1 cellular context compared by ENCODE assay signal in genomic region chr12:6752931-6753771, GRCh38.
TF ChIP-seq lines count a peak whose summit lies in the region.

MLF2 (minus strand) TSS chr12:6753141; CDS start chr12:6752334, 807 bp downstream.

TF ChIP-seq in K562, 482 proteins besides CTCF, POLR2A, EP300 and RAD21 (continued from another document and continues in another):
- TF ChIP-seq, protein P1, sequence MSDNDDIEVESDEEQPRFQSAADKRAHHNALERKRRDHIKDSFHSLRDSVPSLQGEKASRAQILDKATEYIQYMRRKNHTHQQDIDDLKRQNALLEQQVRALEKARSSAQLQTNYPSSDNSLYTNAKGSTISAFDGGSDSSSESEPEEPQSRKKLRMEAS (CRISPR knock-in tag; IDR thresholded peaks at IDR 0.05), result no peak; the same call in 1 of the 2 replicates
- TF ChIP-seq ZNF408 (CRISPR knock-in tag; IDR thresholded peaks at IDR 0.05; ENCODE audit: low read depth), result no peak
- TF ChIP-seq ZC3H11A (IDR thresholded peaks at IDR 0.05; ENCODE audit: low read depth, low read length), result no peak
- no peak for TF ChIP-seq TCFL5 (CRISPR knock-in tag; conservative IDR thresholded peaks at IDR 0.05)
- TF ChIP-seq ZC3H4 (CRISPR knock-in tag; IDR thresholded peaks at IDR 0.05; ENCODE audit: borderline replicate concordance), result no peak
- no peak for TF ChIP-seq ZNF695 (CRISPR knock-in tag; IDR thresholded peaks at IDR 0.05)
- TF ChIP-seq ZNF431 (CRISPR knock-in tag; IDR thresholded peaks at IDR 0.05), result no peak
- TF ChIP-seq ZNF232 (CRISPR knock-in tag; IDR thresholded peaks at IDR 0.05), result no peak
- TF ChIP-seq ZNF354B (CRISPR knock-in tag; IDR thresholded peaks at IDR 0.05), result no peak
- no peak for TF ChIP-seq ZNF316 (IDR thresholded peaks at IDR 0.05)
- no peak for TF ChIP-seq ESRRB (CRISPR knock-in tag; IDR thresholded peaks at IDR 0.05; ENCODE audit: borderline replicate concordance)
- peak; percentile 72; the same call in 1 of the 2 replicates for TF ChIP-seq POLR2AphosphoS5 (IDR thresholded peaks at IDR 0.05; ENCODE audit: control insufficient read depth, insufficient read depth, low read depth, low read length)
- no peak for TF ChIP-seq CBFB (CRISPR knock-in tag; IDR thresholded peaks at IDR 0.05)
- TF ChIP-seq, protein P2, sequence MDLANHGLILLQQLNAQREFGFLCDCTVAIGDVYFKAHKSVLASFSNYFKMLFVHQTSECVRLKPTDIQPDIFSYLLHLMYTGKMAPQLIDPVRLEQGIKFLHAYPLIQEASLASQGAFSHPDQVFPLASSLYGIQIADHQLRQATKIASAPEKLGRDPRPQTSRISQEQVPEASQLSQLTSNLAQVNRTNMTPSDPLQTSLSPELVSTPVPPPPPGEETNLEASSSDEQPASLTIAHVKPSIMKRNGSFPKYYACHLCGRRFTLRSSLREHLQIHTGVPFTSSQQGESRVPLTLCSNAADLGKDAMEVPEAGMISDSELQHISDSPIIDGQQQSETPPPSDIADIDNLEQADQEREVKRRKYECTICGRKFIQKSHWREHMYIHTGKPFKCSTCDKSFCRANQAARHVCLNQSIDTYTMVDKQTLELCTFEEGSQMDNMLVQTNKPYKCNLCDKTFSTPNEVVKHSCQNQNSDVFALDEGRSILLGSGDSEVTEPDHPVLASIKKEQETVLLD (IDR thresholded peaks at IDR 0.05), result no peak
- TF ChIP-seq ZBTB17 (CRISPR knock-in tag; IDR thresholded peaks at IDR 0.05), result no peak
- TF ChIP-seq SIX5 (IDR thresholded peaks at IDR 0.05; ENCODE audit: borderline replicate concordance in 1 of 2, insufficient read depth in 1 of 2, low read depth in 1 of 2, low read length in 2 of 2), result no peak
- no peak for TF ChIP-seq MTA3 (IDR thresholded peaks at IDR 0.05; ENCODE audit: borderline replicate concordance)
- peak; percentile 57 to 72; a peak in 3 of 4 replicates for TF ChIP-seq MAZ (CRISPR knock-in tag; conservative IDR thresholded peaks at IDR 0.05 in 1 of 2, IDR thresholded peaks at IDR 0.05 in 1 of 2)
- TF ChIP-seq CREM (IDR thresholded peaks at IDR 0.05; ENCODE audit: low read depth), result peak; percentile 92
- TF ChIP-seq ZNF584 (CRISPR knock-in tag; IDR thresholded peaks at IDR 0.05; ENCODE audit: low read depth), result no peak
- TF ChIP-seq, protein P3, sequence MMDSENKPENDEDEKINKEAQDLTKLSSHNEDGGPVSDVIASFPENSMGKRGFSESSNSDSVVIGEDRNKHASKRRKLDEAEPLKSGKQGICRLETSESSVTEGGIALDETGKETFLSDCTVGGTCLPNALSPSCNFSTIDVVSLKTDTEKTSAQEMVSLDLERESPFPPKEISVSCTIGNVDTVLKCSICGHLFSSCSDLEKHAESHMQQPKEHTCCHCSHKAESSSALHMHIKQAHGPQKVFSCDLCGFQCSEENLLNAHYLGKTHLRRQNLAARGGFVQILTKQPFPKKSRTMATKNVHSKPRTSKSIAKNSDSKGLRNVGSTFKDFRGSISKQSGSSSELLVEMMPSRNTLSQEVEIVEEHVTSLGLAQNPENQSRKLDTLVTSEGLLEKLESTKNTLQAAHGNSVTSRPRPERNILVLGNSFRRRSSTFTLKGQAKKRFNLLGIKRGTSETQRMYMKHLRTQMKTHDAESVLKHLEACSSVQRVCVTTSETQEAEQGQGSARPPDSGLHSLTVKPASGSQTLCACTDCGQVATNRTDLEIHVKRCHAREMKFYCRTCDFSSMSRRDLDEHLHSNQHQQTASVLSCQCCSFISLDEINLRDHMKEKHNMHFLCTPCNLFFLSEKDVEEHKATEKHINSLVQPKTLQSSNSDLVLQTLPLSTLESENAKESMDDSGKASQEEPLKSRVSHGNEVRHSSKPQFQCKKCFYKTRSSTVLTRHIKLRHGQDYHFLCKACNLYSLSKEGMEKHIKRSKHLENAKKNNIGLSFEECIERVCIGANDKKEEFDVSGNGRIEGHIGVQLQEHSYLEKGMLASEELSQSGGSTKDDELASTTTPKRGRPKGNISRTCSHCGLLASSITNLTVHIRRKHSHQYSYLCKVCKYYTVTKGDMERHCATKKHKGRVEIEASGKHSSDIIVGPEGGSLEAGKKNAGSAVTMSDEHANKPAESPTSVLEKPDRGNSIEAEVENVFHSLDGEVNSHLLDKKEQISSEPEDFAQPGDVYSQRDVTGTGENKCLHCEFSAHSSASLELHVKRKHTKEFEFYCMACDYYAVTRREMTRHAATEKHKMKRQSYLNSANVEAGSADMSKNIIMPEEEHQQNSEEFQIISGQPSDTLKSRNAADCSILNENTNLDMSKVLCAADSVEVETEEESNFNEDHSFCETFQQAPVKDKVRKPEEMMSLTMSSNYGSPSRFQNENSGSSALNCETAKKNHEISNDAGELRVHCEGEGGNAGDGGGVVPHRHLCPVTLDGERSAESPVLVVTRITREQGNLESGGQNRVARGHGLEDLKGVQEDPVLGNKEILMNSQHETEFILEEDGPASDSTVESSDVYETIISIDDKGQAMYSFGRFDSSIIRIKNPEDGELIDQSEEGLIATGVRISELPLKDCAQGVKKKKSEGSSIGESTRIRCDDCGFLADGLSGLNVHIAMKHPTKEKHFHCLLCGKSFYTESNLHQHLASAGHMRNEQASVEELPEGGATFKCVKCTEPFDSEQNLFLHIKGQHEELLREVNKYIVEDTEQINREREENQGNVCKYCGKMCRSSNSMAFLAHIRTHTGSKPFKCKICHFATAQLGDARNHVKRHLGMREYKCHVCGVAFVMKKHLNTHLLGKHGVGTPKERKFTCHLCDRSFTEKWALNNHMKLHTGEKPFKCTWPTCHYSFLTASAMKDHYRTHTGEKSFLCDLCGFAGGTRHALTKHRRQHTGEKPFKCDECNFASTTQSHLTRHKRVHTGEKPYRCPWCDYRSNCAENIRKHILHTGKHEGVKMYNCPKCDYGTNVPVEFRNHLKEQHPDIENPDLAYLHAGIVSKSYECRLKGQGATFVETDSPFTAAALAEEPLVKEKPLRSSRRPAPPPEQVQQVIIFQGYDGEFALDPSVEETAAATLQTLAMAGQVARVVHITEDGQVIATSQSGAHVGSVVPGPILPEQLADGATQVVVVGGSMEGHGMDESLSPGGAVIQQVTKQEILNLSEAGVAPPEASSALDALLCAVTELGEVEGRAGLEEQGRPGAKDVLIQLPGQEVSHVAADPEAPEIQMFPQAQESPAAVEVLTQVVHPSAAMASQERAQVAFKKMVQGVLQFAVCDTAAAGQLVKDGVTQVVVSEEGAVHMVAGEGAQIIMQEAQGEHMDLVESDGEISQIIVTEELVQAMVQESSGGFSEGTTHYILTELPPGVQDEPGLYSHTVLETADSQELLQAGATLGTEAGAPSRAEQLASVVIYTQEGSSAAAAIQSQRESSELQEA (IDR thresholded peaks at IDR 0.05; ENCODE audit: low read depth), result no peak
- TF ChIP-seq E2F3 (CRISPR knock-in tag; IDR thresholded peaks at IDR 0.05), result no peak
- TF ChIP-seq POLR3G (IDR thresholded peaks at IDR 0.05; ENCODE audit: extremely low read depth, insufficient read length, insufficient replicate concordance), result no peak
- no peak for TF ChIP-seq MAFG (tag; conservative IDR thresholded peaks at IDR 0.05)
- no peak for TF ChIP-seq HLTF (IDR thresholded peaks at IDR 0.05)
- TF ChIP-seq, protein P4, sequence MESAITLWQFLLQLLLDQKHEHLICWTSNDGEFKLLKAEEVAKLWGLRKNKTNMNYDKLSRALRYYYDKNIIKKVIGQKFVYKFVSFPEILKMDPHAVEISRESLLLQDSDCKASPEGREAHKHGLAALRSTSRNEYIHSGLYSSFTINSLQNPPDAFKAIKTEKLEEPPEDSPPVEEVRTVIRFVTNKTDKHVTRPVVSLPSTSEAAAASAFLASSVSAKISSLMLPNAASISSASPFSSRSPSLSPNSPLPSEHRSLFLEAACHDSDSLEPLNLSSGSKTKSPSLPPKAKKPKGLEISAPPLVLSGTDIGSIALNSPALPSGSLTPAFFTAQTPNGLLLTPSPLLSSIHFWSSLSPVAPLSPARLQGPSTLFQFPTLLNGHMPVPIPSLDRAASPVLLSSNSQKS (CRISPR knock-in tag; IDR thresholded peaks at IDR 0.05), result no peak
- TF ChIP-seq MEIS2 (IDR thresholded peaks at IDR 0.05; ENCODE audit: partially characterized antibody), result no peak
- TF ChIP-seq U2AF2 (optimal IDR thresholded peaks at IDR 0.05; ENCODE audit: low read depth, low read length), result no peak
- TF ChIP-seq, protein P5, sequence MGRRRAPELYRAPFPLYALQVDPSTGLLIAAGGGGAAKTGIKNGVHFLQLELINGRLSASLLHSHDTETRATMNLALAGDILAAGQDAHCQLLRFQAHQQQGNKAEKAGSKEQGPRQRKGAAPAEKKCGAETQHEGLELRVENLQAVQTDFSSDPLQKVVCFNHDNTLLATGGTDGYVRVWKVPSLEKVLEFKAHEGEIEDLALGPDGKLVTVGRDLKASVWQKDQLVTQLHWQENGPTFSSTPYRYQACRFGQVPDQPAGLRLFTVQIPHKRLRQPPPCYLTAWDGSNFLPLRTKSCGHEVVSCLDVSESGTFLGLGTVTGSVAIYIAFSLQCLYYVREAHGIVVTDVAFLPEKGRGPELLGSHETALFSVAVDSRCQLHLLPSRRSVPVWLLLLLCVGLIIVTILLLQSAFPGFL (CRISPR knock-in tag; IDR thresholded peaks at IDR 0.05), result no peak
- no peak for TF ChIP-seq RBM25 (IDR thresholded peaks at IDR 0.05; ENCODE audit: low read depth, low read length, severe bottlenecking)
- TF ChIP-seq PURB (CRISPR knock-in tag; IDR thresholded peaks at IDR 0.05; ENCODE audit: low read depth), result no peak
- TF ChIP-seq ZFX (CRISPR knock-in tag; IDR thresholded peaks at IDR 0.05), result peak; percentile 95
- TF ChIP-seq GTF2E2 (tag; IDR thresholded peaks at IDR 0.05), result peak; percentile 61; the same call in 1 of the 2 replicates
- TF ChIP-seq POLR2H (tag; IDR thresholded peaks at IDR 0.05; ENCODE audit: low read depth), result peak; percentile 75
- TF ChIP-seq TCF3 (CRISPR knock-in tag; IDR thresholded peaks at IDR 0.05), result no peak; the same call in 1 of the 2 replicates
- TF ChIP-seq ZNF274 (IDR thresholded peaks at IDR 0.05; ENCODE audit: borderline replicate concordance, low read depth, low read length), result no peak
- no peak for TF ChIP-seq ZNF766 (CRISPR knock-in tag; conservative IDR thresholded peaks at IDR 0.05)
- TF ChIP-seq SMARCA4 (IDR thresholded peaks at IDR 0.05), result peak; percentile 26; the same call in 1 of the 2 replicates
- TF ChIP-seq ZBTB5 (IDR thresholded peaks at IDR 0.05), result no peak
- TF ChIP-seq, protein P6, sequence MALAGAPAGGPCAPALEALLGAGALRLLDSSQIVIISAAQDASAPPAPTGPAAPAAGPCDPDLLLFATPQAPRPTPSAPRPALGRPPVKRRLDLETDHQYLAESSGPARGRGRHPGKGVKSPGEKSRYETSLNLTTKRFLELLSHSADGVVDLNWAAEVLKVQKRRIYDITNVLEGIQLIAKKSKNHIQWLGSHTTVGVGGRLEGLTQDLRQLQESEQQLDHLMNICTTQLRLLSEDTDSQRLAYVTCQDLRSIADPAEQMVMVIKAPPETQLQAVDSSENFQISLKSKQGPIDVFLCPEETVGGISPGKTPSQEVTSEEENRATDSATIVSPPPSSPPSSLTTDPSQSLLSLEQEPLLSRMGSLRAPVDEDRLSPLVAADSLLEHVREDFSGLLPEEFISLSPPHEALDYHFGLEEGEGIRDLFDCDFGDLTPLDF (CRISPR knock-in tag; IDR thresholded peaks at IDR 0.05), result no peak
- TF ChIP-seq ZNF764 (CRISPR knock-in tag; IDR thresholded peaks at IDR 0.05; ENCODE audit: low read depth), result no peak
- TF ChIP-seq CEBPG (CRISPR knock-in tag; IDR thresholded peaks at IDR 0.05), result no peak
- no peak for TF ChIP-seq CEBPG (tag; conservative IDR thresholded peaks at IDR 0.05 in 1 of 2, IDR thresholded peaks at IDR 0.05 in 1 of 2)
- no peak; the same call in 1 of the 2 replicates for TF ChIP-seq ATF1 (CRISPR knock-in tag; IDR thresholded peaks at IDR 0.05)
- peak; percentile 97 for TF ChIP-seq ATF1 (tag; IDR thresholded peaks at IDR 0.05)
- no peak for TF ChIP-seq CSDE1 (IDR thresholded peaks at IDR 0.05)
- TF ChIP-seq MAFF (IDR thresholded peaks at IDR 0.05; ENCODE audit: low read length), result no peak
- TF ChIP-seq NONO (IDR thresholded peaks at IDR 0.05; ENCODE audit: low read depth in 2 of 2, low read length in 1 of 2), result no peak
- no peak for TF ChIP-seq ARID2 (IDR thresholded peaks at IDR 0.05)
- no peak for TF ChIP-seq POLR3A (IDR thresholded peaks at IDR 0.05; ENCODE audit: borderline replicate concordance, extremely low read depth, insufficient read depth, insufficient read length)
- TF ChIP-seq ZNF263 (CRISPR knock-in tag; IDR thresholded peaks at IDR 0.05; ENCODE audit: borderline replicate concordance), result peak; percentile 77; the same call in 1 of the 2 replicates
- TF ChIP-seq NFE2L1 (tag; IDR thresholded peaks at IDR 0.05; ENCODE audit: borderline replicate concordance, low read depth), result no peak
- TF ChIP-seq NFE2 (IDR thresholded peaks at IDR 0.05; ENCODE audit: low read depth), result no peak
- no peak for TF ChIP-seq ZNF175 (CRISPR knock-in tag; IDR thresholded peaks at IDR 0.05; ENCODE audit: low read depth)
- TF ChIP-seq, protein P7, sequence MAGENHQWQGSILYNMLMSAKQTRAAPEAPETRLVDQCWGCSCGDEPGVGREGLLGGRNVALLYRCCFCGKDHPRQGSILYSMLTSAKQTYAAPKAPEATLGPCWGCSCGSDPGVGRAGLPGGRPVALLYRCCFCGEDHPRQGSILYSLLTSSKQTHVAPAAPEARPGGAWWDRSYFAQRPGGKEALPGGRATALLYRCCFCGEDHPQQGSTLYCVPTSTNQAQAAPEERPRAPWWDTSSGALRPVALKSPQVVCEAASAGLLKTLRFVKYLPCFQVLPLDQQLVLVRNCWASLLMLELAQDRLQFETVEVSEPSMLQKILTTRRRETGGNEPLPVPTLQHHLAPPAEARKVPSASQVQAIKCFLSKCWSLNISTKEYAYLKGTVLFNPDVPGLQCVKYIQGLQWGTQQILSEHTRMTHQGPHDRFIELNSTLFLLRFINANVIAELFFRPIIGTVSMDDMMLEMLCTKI (IDR thresholded peaks at IDR 0.05; ENCODE audit: partially characterized antibody), result no peak
- no peak for TF ChIP-seq NR4A1 (CRISPR knock-in tag; IDR thresholded peaks at IDR 0.05)
- TF ChIP-seq NR4A1 (tag; IDR thresholded peaks at IDR 0.05), result no peak
- TF ChIP-seq ZSCAN29 (IDR thresholded peaks at IDR 0.05), result no peak
